1 cellular context compared by ENCODE assay signal in genomic region chr3:128725932-128726690, GRCh38.
A peak's percentile ranks its signal among the peaks of the same experiment; 100 is the strongest.
TF ChIP-seq lines count a peak whose summit lies in the region.

Gene RAB7A, plus strand, starts transcription at chr3:128726183. Its CDS starts 69,185 bp downstream, at chr3:128795368.

TF ChIP-seq in HepG2, 621 proteins besides CTCF, POLR2A, EP300 and RAD21 (continued from another document):
- TF ChIP-seq ZNF513 (CRISPR knock-in tag; conservative IDR thresholded peaks at IDR 0.05) (0 out of 2 replicates have a peak, but pooled peaks have one; percentile 75), TEAD3 (CRISPR knock-in tag; optimal IDR thresholded peaks at IDR 0.05; ENCODE audit: borderline replicate concordance) (peak; percentile 76), NFIC (IDR thresholded peaks at IDR 0.05; ENCODE audit: low read length) (no peak), ZNF121 (CRISPR knock-in tag; IDR thresholded peaks at IDR 0.05) (peak; percentile 44; the same call in 1 of the 2 replicates), ZNF232 (CRISPR knock-in tag; IDR thresholded peaks at IDR 0.05; ENCODE audit: borderline replicate concordance) (0 out of 2 replicates have a peak, but pooled peaks have one; percentile 60), ZNF276 (CRISPR knock-in tag; IDR thresholded peaks at IDR 0.05; ENCODE audit: low read depth) (no peak), MED8 (CRISPR knock-in tag; IDR thresholded peaks at IDR 0.05; ENCODE audit: insufficient replicate concordance) (no peak), NONO (IDR thresholded peaks at IDR 0.05) (no peak), NONO (CRISPR knock-in tag; conservative IDR thresholded peaks at IDR 0.05) (peak; percentile 63; the same call in 1 of the 2 replicates), NCOA2 (CRISPR knock-in tag; IDR thresholded peaks at IDR 0.05) (peak; percentile 47; the same call in 1 of the 2 replicates), MTA3 (CRISPR knock-in tag; IDR thresholded peaks at IDR 0.05) (no peak), HOXD1 (CRISPR knock-in tag; IDR thresholded peaks at IDR 0.05) (peak; percentile 83), DBP (CRISPR knock-in tag; IDR thresholded peaks at IDR 0.05; ENCODE audit: not compliant biosample characterization) (peak; percentile 41), ZFYVE20 (CRISPR knock-in tag; IDR thresholded peaks at IDR 0.05; ENCODE audit: borderline replicate concordance, low read depth) (no peak), SMAD1 (CRISPR knock-in tag; IDR thresholded peaks at IDR 0.05; ENCODE audit: borderline replicate concordance, low read depth) (no peak), FOXJ3 (CRISPR knock-in tag; IDR thresholded peaks at IDR 0.05; ENCODE audit: borderline replicate concordance) (peak; percentile 61; the same call in 1 of the 2 replicates), ZNF24 (IDR thresholded peaks at IDR 0.05) (no peak), ZNF280D (CRISPR knock-in tag; IDR thresholded peaks at IDR 0.05) (peak; percentile 81), THAP7 (CRISPR knock-in tag; IDR thresholded peaks at IDR 0.05) (no peak), HNRNPUL1 (IDR thresholded peaks at IDR 0.05; ENCODE audit: low read depth, low read length) (no peak), ZNF441 (CRISPR knock-in tag; IDR thresholded peaks at IDR 0.05; ENCODE audit: borderline replicate concordance) (no peak; the same call in 1 of the 2 replicates), MBNL3 (CRISPR knock-in tag; conservative IDR thresholded peaks at IDR 0.05) (no peak), ZNF207 (IDR thresholded peaks at IDR 0.05; ENCODE audit: borderline replicate concordance) (no peak), BCLAF1 (IDR thresholded peaks at IDR 0.05) (no peak), KDM2A (CRISPR knock-in tag; IDR thresholded peaks at IDR 0.05; ENCODE audit: borderline replicate concordance, low read depth) (peak; percentile 58), IRX3 (CRISPR knock-in tag; IDR thresholded peaks at IDR 0.05; ENCODE audit: borderline replicate concordance, low read depth) (no peak), DNMT3B (CRISPR knock-in tag; conservative IDR thresholded peaks at IDR 0.05) (peak; percentile 64; the same call in 1 of the 2 replicates), HOMEZ (CRISPR knock-in tag; IDR thresholded peaks at IDR 0.05; ENCODE audit: low read depth) (peak; percentile 63; the same call in 1 of the 2 replicates), ZBTB44 (CRISPR knock-in tag; IDR thresholded peaks at IDR 0.05) (peak; percentile 63; the same call in 1 of the 2 replicates), ZBTB1 (CRISPR knock-in tag; IDR thresholded peaks at IDR 0.05; ENCODE audit: borderline replicate concordance) (no peak), HOXA7 (CRISPR knock-in tag; IDR thresholded peaks at IDR 0.05) (no peak), HMGA1 (CRISPR knock-in tag; conservative IDR thresholded peaks at IDR 0.05) (no peak), EHMT2 (IDR thresholded peaks at IDR 0.05; ENCODE audit: borderline replicate concordance, low read depth, low read length) (no peak; the same call in 1 of the 2 replicates), AHR (CRISPR knock-in tag; IDR thresholded peaks at IDR 0.05) (no peak; the same call in 1 of the 2 replicates), BRCA1 (CRISPR knock-in tag; IDR thresholded peaks at IDR 0.05) (0 out of 2 replicates have a peak, but pooled peaks have one; percentile 60), NCOA5 (CRISPR knock-in tag; IDR thresholded peaks at IDR 0.05) (no peak), SPEN (CRISPR knock-in tag; IDR thresholded peaks at IDR 0.05; ENCODE audit: low read depth) (peak; percentile 80), ZNF83 (CRISPR knock-in tag; IDR thresholded peaks at IDR 0.05; ENCODE audit: borderline replicate concordance) (no peak), ZNF639 (CRISPR knock-in tag; conservative IDR thresholded peaks at IDR 0.05) (0 out of 2 replicates have a peak, but pooled peaks have one; percentile 30), PAX8 (CRISPR knock-in tag; IDR thresholded peaks at IDR 0.05; ENCODE audit: borderline replicate concordance) (no peak), IKZF1 (IDR thresholded peaks at IDR 0.05) (no peak)
TF ChIP-seq in HepG2: peak in this region for 289.
